Comparison of ENCODE assay signal across 11 cellular contexts in genomic region chr10:100907175-100907574, GRCh38.
"Had no signal": no experiment of that assay in that cellular context is flagged by ENCODE, and none has a peak within 500 bp of the region (broad histone marks: within the 10 kb centered on the region; RNA-seq: fewer than 3 reads in every experiment).

No MANE protein-coding gene starts in this region.

- ATAC-seq: activated naive CD4-positive, alpha-beta T cell treated with anti-CD3 and anti-CD28 coated beads, Interleukin-2, amount 50 U/mL, for 72 hours; T-cell had no signal

- DNase-seq: activated CD4-positive, alpha-beta T cell treated with anti-CD3 and anti-CD28 coated beads for 48 hours; activated CD8-positive, alpha-beta memory T cell treated with anti-CD3 and anti-CD28 coated beads for 24 hours; activated effector memory CD4-positive, alpha-beta T cell treated with anti-CD3 and anti-CD28 coated beads, Interleukin-2, amount 50 U/mL, for 16 hours; anterior cingulate cortex; left ventricle myocardium inferior; mesendoderm; T-cell; T1000; WERI-Rb-1 had no signal

- H3K9me3 ChIP-seq: esophagus muscularis mucosa, left ventricle myocardium inferior had no signal

- H3K27ac ChIP-seq: esophagus muscularis mucosa, left ventricle myocardium inferior, WERI-Rb-1 had no signal

- H3K36me3 ChIP-seq: esophagus muscularis mucosa, left ventricle myocardium inferior, WERI-Rb-1 had no signal

- H3K4me3 ChIP-seq: esophagus muscularis mucosa, left ventricle myocardium inferior had no signal
